1 cellular context compared by ENCODE assay signal in genomic region chr2:105803337-105803736, GRCh38.
TF ChIP-seq lines count a peak whose summit lies in the region.

No MANE protein-coding gene starts in this region.

TF ChIP-seq in SK-N-SH, 30 proteins besides CTCF, POLR2A, EP300 and RAD21 (continued from another document):
- TF ChIP-seq SMC3 (IDR thresholded peaks at IDR 0.05; ENCODE audit: low read depth, low read length), result no peak
- TF ChIP-seq, protein P1, sequence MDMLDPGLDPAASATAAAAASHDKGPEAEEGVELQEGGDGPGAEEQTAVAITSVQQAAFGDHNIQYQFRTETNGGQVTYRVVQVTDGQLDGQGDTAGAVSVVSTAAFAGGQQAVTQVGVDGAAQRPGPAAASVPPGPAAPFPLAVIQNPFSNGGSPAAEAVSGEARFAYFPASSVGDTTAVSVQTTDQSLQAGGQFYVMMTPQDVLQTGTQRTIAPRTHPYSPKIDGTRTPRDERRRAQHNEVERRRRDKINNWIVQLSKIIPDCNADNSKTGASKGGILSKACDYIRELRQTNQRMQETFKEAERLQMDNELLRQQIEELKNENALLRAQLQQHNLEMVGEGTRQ (IDR thresholded peaks at IDR 0.05; ENCODE audit: borderline replicate concordance, low read depth, low read length), result no peak
TF ChIP-seq in SK-N-SH: peak in this region for 0.
